1 cellular context compared by ENCODE assay signal in the genomic region with DNA sequence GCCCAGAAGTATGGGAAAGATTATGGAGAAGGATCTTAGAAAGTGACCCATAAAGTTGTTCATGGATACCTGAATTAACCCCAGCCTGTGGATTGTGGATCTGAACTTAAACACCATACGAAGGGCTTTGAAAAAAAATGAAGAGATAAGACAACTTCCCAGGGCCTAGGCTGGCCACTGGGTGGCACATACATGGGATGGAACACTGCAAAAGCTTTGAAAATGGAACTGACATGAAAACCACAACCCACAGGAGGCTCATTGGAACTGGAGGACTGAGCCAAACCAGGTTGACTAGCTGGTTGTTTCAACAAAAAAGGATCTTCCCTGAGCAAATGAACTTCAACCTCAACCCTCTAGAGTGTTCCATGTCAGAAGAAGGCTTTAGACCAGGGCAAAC.
TF ChIP-seq lines count a peak whose summit lies in the region.

No MANE protein-coding gene starts in this region.

TF ChIP-seq in H1, 55 proteins besides CTCF, POLR2A, EP300 and RAD21:
- TF ChIP-seq SP2 (IDR thresholded peaks at IDR 0.05; ENCODE audit: low read length) (no peak), SIN3A (conservative IDR thresholded peaks at IDR 0.05 in 1 of 2, IDR thresholded peaks at IDR 0.05 in 1 of 2; ENCODE audit: low read depth in 1 of 2, low read length in 2 of 2) (no peak), ZNF274 (IDR thresholded peaks at IDR 0.05; ENCODE audit: borderline replicate concordance, extremely low read depth, low read length) (no peak), HDAC2 (IDR thresholded peaks at IDR 0.05; ENCODE audit: borderline replicate concordance in 1 of 2, low read depth in 2 of 2, low read length in 2 of 2) (no peak), BRCA1 (IDR thresholded peaks at IDR 0.05; ENCODE audit: low read depth, low read length) (no peak), KDM4A (IDR thresholded peaks at IDR 0.05; ENCODE audit: low read depth, low read length, severe bottlenecking) (no peak), JUN (IDR thresholded peaks at IDR 0.05; ENCODE audit: low read depth, low read length) (no peak)
